Comparison of ENCODE assay signal across 24 cellular contexts in the genomic region with DNA sequence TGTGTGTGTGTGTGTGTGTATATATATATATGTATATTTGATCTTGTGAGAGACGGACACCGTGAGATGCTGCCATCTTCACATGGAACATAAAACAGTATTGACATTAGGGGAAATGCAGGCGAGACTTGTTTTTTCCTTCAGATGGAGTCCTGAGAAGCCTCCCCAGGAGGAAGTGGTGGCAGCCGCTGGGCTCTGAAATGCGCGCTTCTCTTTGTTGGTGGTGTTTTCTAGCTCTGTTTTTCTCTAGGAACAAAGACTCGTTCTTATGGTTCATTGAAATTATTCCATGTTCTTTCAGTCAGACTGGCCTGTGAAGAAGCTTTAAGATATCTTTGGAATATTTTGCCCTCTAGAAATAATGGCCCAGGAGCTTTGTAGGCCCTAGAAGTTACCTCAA. TPM values are rescaled to one million over a fixed set of nuclear protein-coding genes. Genes with fewer than 3 reads are reported as not detected.
A peak's percentile ranks its signal among the peaks of the same experiment; 100 is the strongest.
DNase-seq lines count a peak whose midpoint lies in the region; ATAC-seq and TF ChIP-seq lines count a peak whose summit lies in the region.
"Had no signal": no experiment of that assay in that cellular context is flagged by ENCODE, and none has a peak within 500 bp of the region (broad histone marks: within the 10 kb centered on the region; RNA-seq: fewer than 3 reads in every experiment).

No MANE protein-coding gene starts in this region.

- peaks cover 30% of the 10 kb centered on the region for H3K4me1 Mint-ChIP-seq in activated naive CD4-positive, alpha-beta T cell treated with anti-CD3 and anti-CD28 coated beads, Interleukin-2, amount 50 U/mL, for 24 hours
- peaks cover 3% of the 10 kb centered on the region for H3K4me1 Mint-ChIP-seq in mesothelial cell of epicardium

- no peak overlapping the region for H3K14ac ChIP-seq in neuronal stem cell (ENCODE audit: low read length)

- ATAC-seq in lower lobe of right lung (no peak), GM18870 (IDR thresholded peaks at IDR 0.05; ENCODE audit: unreplicated experiment) (no peak)
- ATAC-seq: foreskin keratinocyte, SK-N-SH treated with all-trans-retinoic acid at 6 μM for 48 hours had no signal

- H3K27me3 Mint-ChIP-seq in activated naive CD4-positive, alpha-beta T cell treated with anti-CD3 and anti-CD28 coated beads, Interleukin-2, amount 50 U/mL, for 24 hours, result no peaks in the 10 kb centered on the region
- no peaks in the 10 kb centered on the region for H3K27me3 Mint-ChIP-seq in mesothelial cell of epicardium (ENCODE audit: low read depth)

- H3K9ac ChIP-seq in neuronal stem cell (ENCODE audit: low read depth, low read length, poor library complexity), result no peak overlapping the region
- H3K9ac ChIP-seq: KMS-11 had no signal

- H3K36me3 ChIP-seq in tibial nerve (peaks cover 0 to 30% (median 0%) of the 10 kb centered on the region in 3 donors), neuronal stem cell (replicated peaks in 1 of 2; ENCODE audit: control insufficient read depth in 2 of 2, insufficient read depth in 2 of 2, low read length in 2 of 2) (no peaks in the 10 kb centered on the region), lower lobe of right lung (peaks cover 11% of the 10 kb centered on the region)
- H3K36me3 ChIP-seq: thyroid gland had no signal

- H3K27me3 ChIP-seq in tibial nerve, result no peaks in the 10 kb centered on the region
- H3K27me3 ChIP-seq in neuronal stem cell (ENCODE audit: control insufficient read depth in 3 of 3, insufficient read depth in 3 of 3, low read depth in 1 of 3, low read length in 3 of 3), result no peaks in the 10 kb centered on the region
- H3K27me3 ChIP-seq in lower lobe of right lung (ENCODE audit: low read depth), result no peaks in the 10 kb centered on the region
- H3K27me3 ChIP-seq: foreskin keratinocyte, thyroid gland had no signal

- no peak overlapping the region for H2BK120ac ChIP-seq in neuronal stem cell (ENCODE audit: low read depth, low read length)

- no peak overlapping the region for H3K23ac ChIP-seq in neuronal stem cell (ENCODE audit: low read depth, low read length, poor library complexity)

- TF ChIP-seq CTCF in mesothelial cell of epicardium (IDR thresholded peaks at IDR 0.05; ENCODE audit: unreplicated experiment) (no peak), tibial nerve (IDR thresholded peaks at IDR 0.05) (no peak), lower lobe of right lung (IDR thresholded peaks at IDR 0.05) (no peak)

- no peak overlapping the region for H2AFZ ChIP-seq in neuronal stem cell (ENCODE audit: low read length)

- H3K18ac ChIP-seq in neuronal stem cell (ENCODE audit: low read length), result no peak overlapping the region

- H3K4me3 ChIP-seq in tibial nerve (no peak overlapping the region), neuronal stem cell (ENCODE audit: low read length in 2 of 2) (no peak overlapping the region), lower lobe of right lung (no peak overlapping the region)
- H3K4me3 ChIP-seq: thyroid gland had no signal

- no peak overlapping the region for H2BK15ac ChIP-seq in neuronal stem cell (ENCODE audit: low read length)

- no peaks in the 10 kb centered on the region for H3K79me1 ChIP-seq in neuronal stem cell (ENCODE audit: low read depth, low read length)

- intact Hi-C loops in lower lobe of right lung (cut with DNase I), result no loop called here

- H3K4me1 ChIP-seq in tibial nerve (peaks cover 0 to 6% (median 0%) of the 10 kb centered on the region in 4 donors), neuronal stem cell (ENCODE audit: control insufficient read depth in 2 of 2, insufficient read depth in 1 of 2, low read depth in 1 of 2, low read length in 2 of 2) (no peaks in the 10 kb centered on the region), lower lobe of right lung (no peaks in the 10 kb centered on the region)
- H3K4me1 ChIP-seq: foreskin keratinocyte had no signal

- DNase-seq in stimulated activated naive CD4-positive, alpha-beta T cell (lab: John Stamatoyannopoulos, UW), result peak in 4 of 6 experiments; percentile 9 to 55 (median 24)
- no peak for DNase-seq in stimulated activated naive CD4-positive, alpha-beta T cell treated with Interleukin-2 at 50 U/mL for 16 hours (lab: John Stamatoyannopoulos, UW)
- DNase-seq in mesothelial cell of epicardium (ENCODE audit: low spot score in 2 of 2, unreplicated experiment in 2 of 2), result no peak
- DNase-seq in tibial nerve (ENCODE audit: low spot score in 2 of 2), result no peak
- no peak for DNase-seq in neuronal stem cell (ENCODE audit: low spot score)
- DNase-seq in lower lobe of right lung, result no peak
- DNase-seq: activated CD4-positive, alpha-beta T cell treated with anti-CD3 and anti-CD28 coated beads for 4 hours; activated T-cell treated with anti-CD3 and anti-CD28 coated beads for 4 hours; foreskin keratinocyte; NCI-H1092 treated with DMSO at 0.1 percent for 48 hours; NCI-H2081 treated with DMSO at 0.1 percent for 48 hours; NCI-H510A; stimulated activated CD4-positive, alpha-beta T cell treated with anti-CD3 and anti-CD28 coated beads, Interleukin-4, amount 100 ng/mL, for 4 hours; T-helper 9 cell; thyroid gland had no signal

- peak overlapping the region; percentile 89 for H3K27ac Mint-ChIP-seq in activated naive CD4-positive, alpha-beta T cell treated with anti-CD3 and anti-CD28 coated beads, Interleukin-2, amount 50 U/mL, for 24 hours
- peak overlapping the region; percentile 12 for H3K27ac Mint-ChIP-seq in mesothelial cell of epicardium

- H4K8ac ChIP-seq in neuronal stem cell (ENCODE audit: low read depth, low read length), result no peak overlapping the region

- 54 to 56% methylated on average over 7 of the region's 7 CpGs for WGBS in tibial nerve, 2 donors
- WGBS in neuronal stem cell (ENCODE audit: extremely low coverage in 2 of 2, insufficient read length in 2 of 2, insufficient replicate concordance in 1 of 2), 2 donors, result no CpG with 5 or more reads among the region's 7 CpGs

- H3K4me2 ChIP-seq in neuronal stem cell (ENCODE audit: insufficient read depth, low read length, poor library complexity, severe bottlenecking), result no peak overlapping the region
- H3K4me2 ChIP-seq: KMS-11 had no signal

- H3K4ac ChIP-seq in neuronal stem cell (ENCODE audit: low read length), result no peak overlapping the region

- H3K27ac ChIP-seq in tibial nerve, result peak overlapping the region in 3 of 4 donors; percentile 48 to 75 (median 65)
- no peak overlapping the region for H3K27ac ChIP-seq in neuronal stem cell (replicated peaks; ENCODE audit: low read length)
- no peak overlapping the region for H3K27ac ChIP-seq in lower lobe of right lung
- H3K27ac ChIP-seq: foreskin keratinocyte, KMS-11 had no signal

- H3K9me3 Mint-ChIP-seq in activated naive CD4-positive, alpha-beta T cell treated with anti-CD3 and anti-CD28 coated beads, Interleukin-2, amount 50 U/mL, for 24 hours, result no peaks in the 10 kb centered on the region
- H3K9me3 Mint-ChIP-seq in mesothelial cell of epicardium, result no peaks in the 10 kb centered on the region

- H3K36me3 Mint-ChIP-seq in activated naive CD4-positive, alpha-beta T cell treated with anti-CD3 and anti-CD28 coated beads, Interleukin-2, amount 50 U/mL, for 24 hours, result peaks cover 6% of the 10 kb centered on the region
- peaks cover 5% of the 10 kb centered on the region for H3K36me3 Mint-ChIP-seq in mesothelial cell of epicardium

- no peak overlapping the region for H2AK5ac ChIP-seq in neuronal stem cell (ENCODE audit: low read depth, low read length)

- no peak for TF ChIP-seq POLR2A in tibial nerve (IDR thresholded peaks at IDR 0.05)

- H4K91ac ChIP-seq in neuronal stem cell (ENCODE audit: low read depth, low read length, poor library complexity), result no peak overlapping the region

- no peak overlapping the region for H2BK5ac ChIP-seq in neuronal stem cell (ENCODE audit: low read length)

- no peak overlapping the region for H2BK12ac ChIP-seq in neuronal stem cell (ENCODE audit: low read length)

- no peak overlapping the region for H3K4me3 Mint-ChIP-seq in activated naive CD4-positive, alpha-beta T cell treated with anti-CD3 and anti-CD28 coated beads, Interleukin-2, amount 50 U/mL, for 24 hours
- no peak overlapping the region for H3K4me3 Mint-ChIP-seq in mesothelial cell of epicardium

- TF ChIP-seq EP300 in tibial nerve (IDR thresholded peaks at IDR 0.05), result no peak

- no peaks in the 10 kb centered on the region for H3K9me3 ChIP-seq in tibial nerve
- H3K9me3 ChIP-seq in neuronal stem cell (replicated peaks in 1 of 2; ENCODE audit: control insufficient read depth in 2 of 2, insufficient read depth in 1 of 2, low read depth in 1 of 2, low read length in 2 of 2), result no peaks in the 10 kb centered on the region
- H3K9me3 ChIP-seq in lower lobe of right lung, result no peaks in the 10 kb centered on the region
- H3K9me3 ChIP-seq: thyroid gland had no signal

RNA-seq across cellular contexts. Expression of gene SNX29, which starts 32.9 kb away (rescaled TPM):
- 22.6 to 27.3 TPM (median 23.9 TPM) in 3 replicates for total RNA-seq in mesothelial cell of epicardium
- total RNA-seq in tibial nerve, result 10 to 100 TPM; 23.9 to 45.7 (median 36.1) TPM
- 3.4 TPM for polyA plus RNA-seq in neuronal stem cell (2013, experiment 1 of 2)
- 3.6 TPM for polyA plus RNA-seq in neuronal stem cell (2013, experiment 2 of 2)
- total RNA-seq in lower lobe of right lung, result 48.6 TPM

RNA-seq across cellular contexts. Expression of gene TNFRSF17, which starts 44.5 kb away (rescaled TPM):
- not detected in 3 replicates for total RNA-seq in mesothelial cell of epicardium
- not detected for total RNA-seq in tibial nerve
- not detected for polyA plus RNA-seq in neuronal stem cell (2013, experiment 1 of 2)
- not detected for polyA plus RNA-seq in neuronal stem cell (2013, experiment 2 of 2)
- 1.4 TPM for total RNA-seq in lower lobe of right lung
- total RNA-seq: bronchial epithelial cell, epithelial cell of proximal tubule, foreskin keratinocyte, kidney epithelial cell, pulmonary artery endothelial cell had no signal
- polyA plus RNA-seq: AG04450, foreskin keratinocyte had no signal

Comparison
In these comparisons a context has a peak if more than half of its experiments do, and no peak if none do; other contexts are left out.
1. DNase-seq: peak in stimulated activated naive CD4-positive, alpha-beta T cell (4 of 6); none in stimulated activated naive CD4-positive, alpha-beta T cell treated with Interleukin-2 at 50 U/mL for 16 hours (single experiment), mesothelial cell of epicardium (0 of 2), tibial nerve (0 of 2), neuronal stem cell (single experiment) and lower lobe of right lung (single experiment).
2. H3K27ac ChIP-seq: peak in tibial nerve (3 of 4); none in neuronal stem cell (single experiment) and lower lobe of right lung (single experiment).